Comparison of ENCODE assay signal across 8 cellular contexts in the genomic region with DNA sequence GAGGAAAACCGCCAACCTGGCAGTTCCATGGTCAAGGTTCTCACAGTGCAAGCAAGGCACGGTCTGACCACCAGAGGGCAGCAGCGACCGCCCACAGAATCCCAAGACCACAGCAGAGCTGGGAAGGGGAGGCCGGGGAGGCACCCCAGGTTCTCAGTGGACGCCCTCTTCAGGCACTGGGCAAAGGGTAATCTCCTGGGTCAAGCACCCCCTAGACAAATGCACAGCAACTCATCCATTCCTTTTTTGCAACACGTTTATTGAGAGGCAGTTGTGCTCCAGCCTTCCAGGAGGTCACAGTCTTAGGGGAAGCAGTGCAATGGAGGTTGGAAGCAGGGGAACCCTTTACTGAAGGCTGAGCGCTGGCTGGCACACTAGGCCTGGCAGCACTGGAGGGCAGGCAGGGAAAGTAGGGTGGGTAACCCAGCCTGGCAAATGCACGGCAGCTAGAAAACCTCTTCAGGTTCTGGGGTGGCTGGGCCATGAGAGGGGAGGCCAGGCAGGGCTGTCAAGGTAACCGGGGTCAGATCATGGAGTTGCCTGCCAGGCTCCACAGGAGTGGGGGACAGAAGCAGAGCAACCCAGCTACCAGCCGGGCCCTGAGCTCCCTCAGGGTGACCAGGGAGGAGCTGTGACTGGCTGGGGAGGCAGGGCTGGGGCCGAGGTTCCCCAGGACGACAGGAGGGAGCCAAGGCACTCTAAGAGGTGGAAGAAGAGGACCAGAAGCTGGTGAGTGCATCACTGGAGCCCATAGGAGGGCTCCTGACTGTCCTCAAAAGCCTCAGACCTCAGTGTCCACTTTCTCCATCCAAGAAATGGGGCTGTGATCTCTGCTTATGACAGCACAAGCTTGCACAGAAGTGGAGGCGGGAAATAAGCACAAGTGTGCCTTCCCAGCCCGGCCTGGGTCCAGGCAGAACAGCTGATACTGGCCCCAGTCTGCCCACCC. TPM values are rescaled to one million over a fixed set of nuclear protein-coding genes. Genes with fewer than 3 reads are reported as not detected.
DNase-seq lines count a peak whose midpoint lies in the region; ATAC-seq and TF ChIP-seq lines count a peak whose summit lies in the region.

No MANE protein-coding gene starts in this region.

- no peaks in the 10 kb centered on the region for H3K27me3 ChIP-seq in HUES6 (ENCODE audit: control insufficient read depth, insufficient read depth, low read length)
- no peaks in the 10 kb centered on the region for H3K27me3 ChIP-seq in PC-9 (ENCODE audit: insufficient read depth, low read depth)
- no peaks in the 10 kb centered on the region for H3K27me3 ChIP-seq in suprapubic skin

- TF ChIP-seq EP300 in suprapubic skin (IDR thresholded peaks at IDR 0.05), result no peak

- intact Hi-C loops in PC-9 (cut with micrococcal nuclease; ENCODE audit: unreplicated experiment), result loop anchor here (2.0 to 10.0 kb wide), 5 partner anchors 169 to 571 kb away; partner anchors contain the start of gene ORAI1

- H3K27ac ChIP-seq in HUES6 (ENCODE audit: low read depth, low read length), result peak overlapping the region; percentile 33; the same call in 1 of the 2 replicates
- H3K27ac ChIP-seq in PC-9, result peak overlapping the region; percentile 69
- peak overlapping the region; percentile 57 for H3K27ac ChIP-seq in suprapubic skin

- H3K79me2 ChIP-seq in PC-9 (ENCODE audit: low read depth), result peaks cover 63% of the 10 kb centered on the region

- BruUV-seq in PC-9 (replicated peaks; lab: Mats Ljungman, UMichigan), result no TSS peak

- no peaks in the 10 kb centered on the region for H3K9me2 ChIP-seq in PC-9 (ENCODE audit: insufficient read depth)

- H3K27me3 Mint-ChIP-seq in natural killer cell treated with Interleukin-12 subunit alpha and Interleukin-12 subunit beta and Interleukin-15 and Interleukin-18, amount 100 ng/mL, for 72 hours, result no peaks in the 10 kb centered on the region

- DNase-seq in EL (peak; percentile 83), PC-9 (peak; percentile 69 to 87), fibroblast of peridontal ligament (ENCODE audit: extremely low read depth) (peak; percentile 88), suprapubic skin (ENCODE audit: low spot score in 2 of 2) (peak; percentile 94), cortex of kidney (lab: John Stamatoyannopoulos, UW) (no peak)
- DNase-seq in activated T-helper 9 cell treated with anti-CD3 and anti-CD28 coated beads, Interleukin-2, amount 50 U/mL, for 16 hours (ENCODE audit: low read depth), result peak; percentile 80
- peak; percentile 86 for DNase-seq in natural killer cell treated with Interleukin-12 subunit alpha and Interleukin-12 subunit beta and Interleukin-15 and Interleukin-18, amount 100 ng/mL, for 72 hours (ENCODE audit: low spot score)

- peak overlapping the region; percentile 62 for H3K9ac ChIP-seq in HUES6 (ENCODE audit: low read length)

- H4K20me1 ChIP-seq in PC-9 (ENCODE audit: insufficient read depth), result no peaks in the 10 kb centered on the region

- no peaks in the 10 kb centered on the region for H3K9me3 ChIP-seq in HUES6 (ENCODE audit: control insufficient read depth, insufficient read depth, low read depth, low read length)
- no peaks in the 10 kb centered on the region for H3K9me3 ChIP-seq in PC-9 (ENCODE audit: insufficient read depth, low read depth)
- H3K9me3 ChIP-seq in suprapubic skin, result no peaks in the 10 kb centered on the region

- no peak for TF ChIP-seq POLR2A in suprapubic skin (IDR thresholded peaks at IDR 0.05)

- CTCF ChIA-PET in PC-9 (lab: Charles Lee), result interaction anchor here (0.5 to 4.9 kb wide), 14 partner anchors 9 to 318 kb away, joined by 3 to 48 read pairs (median 8); partner anchors contain the start of gene PSMD9

- H3F3A ChIP-seq in PC-9 (ENCODE audit: insufficient read depth, low read depth), result peaks cover 67% of the 10 kb centered on the region

- peak overlapping the region; percentile 87 for H3K4me3 Mint-ChIP-seq in natural killer cell treated with Interleukin-12 subunit alpha and Interleukin-12 subunit beta and Interleukin-15 and Interleukin-18, amount 100 ng/mL, for 72 hours

- H3K27ac Mint-ChIP-seq in natural killer cell treated with Interleukin-12 subunit alpha and Interleukin-12 subunit beta and Interleukin-15 and Interleukin-18, amount 100 ng/mL, for 72 hours, result peak overlapping the region; percentile 64 to 70

- peaks cover 49 to 53% of the 10 kb centered on the region in 2 donors for H3K4me1 Mint-ChIP-seq in natural killer cell treated with Interleukin-12 subunit alpha and Interleukin-12 subunit beta and Interleukin-15 and Interleukin-18, amount 100 ng/mL, for 72 hours (ENCODE audit: low read depth in 2 of 2)

- no peaks in the 10 kb centered on the region for H3K9me3 Mint-ChIP-seq in natural killer cell treated with Interleukin-12 subunit alpha and Interleukin-12 subunit beta and Interleukin-15 and Interleukin-18, amount 100 ng/mL, for 72 hours

- 37% methylated on average over 7 of the region's 15 CpGs for WGBS in suprapubic skin

- ATAC-seq in natural killer cell treated with Interleukin-12 subunit alpha and Interleukin-12 subunit beta and Interleukin-15 and Interleukin-18, amount 100 ng/mL, for 72 hours, result peak; percentile 25 to 47

- peak overlapping the region; percentile 93 for H3K4me2 ChIP-seq in PC-9

- POLR2A ChIA-PET in PC-9 (lab: Charles Lee; ENCODE audit: unreplicated experiment), result interaction anchor here (0.5 to 1.0 kb wide), 4 partner anchors 9 to 109 kb away, joined by 4 read pairs; no protein-coding TSS in a partner anchor

- peaks cover 34% of the 10 kb centered on the region for H3K36me3 ChIP-seq in HUES6 (ENCODE audit: control insufficient read depth, insufficient read depth, low read length)
- no peaks in the 10 kb centered on the region for H3K36me3 ChIP-seq in PC-9 (ENCODE audit: low read depth)
- H3K36me3 ChIP-seq in suprapubic skin, result peaks cover 5% of the 10 kb centered on the region

- no peaks in the 10 kb centered on the region for H3K36me3 Mint-ChIP-seq in natural killer cell treated with Interleukin-12 subunit alpha and Interleukin-12 subunit beta and Interleukin-15 and Interleukin-18, amount 100 ng/mL, for 72 hours

- peak; percentile 95 for TF ChIP-seq CTCF in PC-9 (conservative IDR thresholded peaks at IDR 0.05)
- TF ChIP-seq CTCF in suprapubic skin (IDR thresholded peaks at IDR 0.05), result peak; percentile 91 to 93

- H3K4me3 ChIP-seq in HUES6 (ENCODE audit: low read depth, low read length), result peak overlapping the region; percentile 78
- peak overlapping the region; percentile 35; the same call in 1 of the 2 replicates for H3K4me3 ChIP-seq in PC-9
- peak overlapping the region; percentile 61 for H3K4me3 ChIP-seq in suprapubic skin

- H2AFZ ChIP-seq in PC-9, result no peak overlapping the region

- H3K4me1 ChIP-seq in HUES6 (ENCODE audit: control insufficient read depth, insufficient read depth, low read length) (peaks cover 57% of the 10 kb centered on the region), PC-9 (replicated peaks; ENCODE audit: insufficient read depth) (peaks cover 62% of the 10 kb centered on the region), suprapubic skin (peaks cover 68% of the 10 kb centered on the region)

RNA-seq across cellular contexts. Expression of gene RHOF, which starts 1.8 kb away (rescaled TPM):
- total RNA-seq in PC-9 (2021) (132 and 179 TPM in 2 replicates), suprapubic skin (10 to 100 TPM in 3 of 4 donors, 1 to 10 TPM in 1; 6.6 to 20.4 (median 17.5) TPM)
- total RNA-seq in natural killer cell treated with Interleukin-12 subunit alpha and Interleukin-12 subunit beta and Interleukin-15 and Interleukin-18, amount 100 ng/mL, for 72 hours, result 10 to 100 TPM; 76.1 to 78.0 TPM

RNA-seq across cellular contexts. Expression of gene SETD1B, which starts 8.5 kb away (rescaled TPM):
- total RNA-seq in PC-9 (2021) (16.4 and 22.6 TPM in 2 replicates), suprapubic skin (10 to 100 TPM; 13.1 to 23.1 (median 19.5) TPM)
- total RNA-seq in natural killer cell treated with Interleukin-12 subunit alpha and Interleukin-12 subunit beta and Interleukin-15 and Interleukin-18, amount 100 ng/mL, for 72 hours, result 10 to 100 TPM; 27.1 to 40.8 TPM
